In genomic region chr3:16596352-16597032, GRCh38 we compare ENCODE assay signal across 14 cellular contexts. TPM values are rescaled to one million over a fixed set of nuclear protein-coding genes. Genes with fewer than 3 reads are reported as not detected.
DNase-seq lines count a peak whose midpoint lies in the region; ATAC-seq, FAIRE-seq and TF ChIP-seq lines count a peak whose summit lies in the region.
"Had no signal": no experiment of that assay in that cellular context is flagged by ENCODE, and none has a peak within 500 bp of the region (broad histone marks: within the 10 kb centered on the region; RNA-seq: fewer than 3 reads in every experiment).

No MANE protein-coding gene starts in this region.

- peak overlapping the region; percentile 2 for H3K4me3 Mint-ChIP-seq in activated naive CD4-positive, alpha-beta T cell treated with anti-CD3 and anti-CD28 coated beads for 36 hours
- H3K4me3 Mint-ChIP-seq in stimulated activated effector memory CD8-positive, alpha-beta T cell treated with anti-CD3 and anti-CD28 coated beads, Interleukin-12 subunit alpha, Interleukin-12 subunit beta, amount 100 ng/mL, for 72 hours, result no peak overlapping the region
- H3K4me3 Mint-ChIP-seq: brain had no signal

- no peak overlapping the region for H3K4me3 ChIP-seq in pancreas

- TF ChIP-seq CTCF in pancreas (IDR thresholded peaks at IDR 0.05), result no peak

- 71 to 78% methylated on average over 5 of the region's 5 CpGs for WGBS in pancreas, 2 donors

- no peaks in the 10 kb centered on the region for H3K9me3 Mint-ChIP-seq in activated naive CD4-positive, alpha-beta T cell treated with anti-CD3 and anti-CD28 coated beads for 36 hours
- no peaks in the 10 kb centered on the region for H3K9me3 Mint-ChIP-seq in stimulated activated effector memory CD8-positive, alpha-beta T cell treated with anti-CD3 and anti-CD28 coated beads, Interleukin-12 subunit alpha, Interleukin-12 subunit beta, amount 100 ng/mL, for 72 hours
- H3K9me3 Mint-ChIP-seq: brain had no signal

- H3K4me1 Mint-ChIP-seq in activated naive CD4-positive, alpha-beta T cell treated with anti-CD3 and anti-CD28 coated beads for 36 hours (ENCODE audit: low read depth), result peaks cover 22% of the 10 kb centered on the region
- H3K4me1 Mint-ChIP-seq in stimulated activated effector memory CD8-positive, alpha-beta T cell treated with anti-CD3 and anti-CD28 coated beads, Interleukin-12 subunit alpha, Interleukin-12 subunit beta, amount 100 ng/mL, for 72 hours, result peaks cover 16% of the 10 kb centered on the region

- no peaks in the 10 kb centered on the region for H3K9me3 ChIP-seq in pancreas

- no peak overlapping the region for H3K27ac ChIP-seq in pancreas
- H3K27ac ChIP-seq: parathyroid adenoma had no signal

- H3K27me3 ChIP-seq in pancreas, result no peaks in the 10 kb centered on the region

- peak overlapping the region; percentile 19 for H3K27ac Mint-ChIP-seq in activated naive CD4-positive, alpha-beta T cell treated with anti-CD3 and anti-CD28 coated beads for 36 hours
- no peak overlapping the region for H3K27ac Mint-ChIP-seq in stimulated activated effector memory CD8-positive, alpha-beta T cell treated with anti-CD3 and anti-CD28 coated beads, Interleukin-12 subunit alpha, Interleukin-12 subunit beta, amount 100 ng/mL, for 72 hours
- H3K27ac Mint-ChIP-seq: brain had no signal

- ATAC-seq in GM21723 (IDR thresholded peaks at IDR 0.05; ENCODE audit: unreplicated experiment), result peak; percentile 72
- ATAC-seq in HG03442 (IDR thresholded peaks at IDR 0.05; ENCODE audit: unreplicated experiment), result peak; percentile 89
- ATAC-seq in stimulated activated effector memory CD8-positive, alpha-beta T cell treated with anti-CD3 and anti-CD28 coated beads, Interleukin-12 subunit alpha, Interleukin-12 subunit beta, amount 100 ng/mL, for 72 hours, result peak; percentile 99
- no peak for ATAC-seq in pancreas
- ATAC-seq: HepG2 had no signal

- intact Hi-C loops in activated naive CD4-positive, alpha-beta T cell treated with anti-CD3 and anti-CD28 coated beads for 36 hours (cut with micrococcal nuclease), result loop anchor here (1.0 to 10.0 kb wide), 7 partner anchors 246 to 1148 kb away; partner anchors contain the start of genes DPH3, OXNAD1 and TBC1D5
- intact Hi-C loops in pancreas (cut with DNase I), result no loop called here

- H3K36me3 ChIP-seq in pancreas, result no peaks in the 10 kb centered on the region

- H3K27me3 Mint-ChIP-seq in activated naive CD4-positive, alpha-beta T cell treated with anti-CD3 and anti-CD28 coated beads for 36 hours (ENCODE audit: low read depth), result no peaks in the 10 kb centered on the region
- H3K27me3 Mint-ChIP-seq: brain had no signal

- no peaks in the 10 kb centered on the region for H3K36me3 Mint-ChIP-seq in activated naive CD4-positive, alpha-beta T cell treated with anti-CD3 and anti-CD28 coated beads for 36 hours (ENCODE audit: low read depth)
- no peaks in the 10 kb centered on the region for H3K36me3 Mint-ChIP-seq in stimulated activated effector memory CD8-positive, alpha-beta T cell treated with anti-CD3 and anti-CD28 coated beads, Interleukin-12 subunit alpha, Interleukin-12 subunit beta, amount 100 ng/mL, for 72 hours
- H3K36me3 Mint-ChIP-seq: brain had no signal

- CTCF ChIA-PET in activated naive CD4-positive, alpha-beta T cell treated with anti-CD3 and anti-CD28 coated beads for 36 hours (lab: Charles Lee), result interaction anchor here (0.8 to 1.6 kb wide), 5 partner anchors 8 to 637 kb away, joined by 3 to 7 read pairs (median 3); no protein-coding TSS in a partner anchor

- no peak for FAIRE-seq in pancreas (lab: Jason Lieb, UNC)
- FAIRE-seq: HepG2 had no signal

- no peaks in the 10 kb centered on the region for H3K4me1 ChIP-seq in pancreas
- H3K4me1 ChIP-seq: parathyroid adenoma had no signal

- peak; percentile 66 for DNase-seq in activated naive CD4-positive, alpha-beta T cell treated with anti-CD3 and anti-CD28 coated beads for 36 hours
- no peak for DNase-seq in activated naive CD4-positive, alpha-beta T cell treated with anti-CD3 and anti-CD28 coated beads, Interleukin-2, amount 50 U/mL, for 16 hours
- peak in 1 of 2 donors; percentile 62 for DNase-seq in stimulated activated effector memory CD8-positive, alpha-beta T cell treated with anti-CD3 and anti-CD28 coated beads, Interleukin-12 subunit alpha, Interleukin-12 subunit beta, amount 100 ng/mL, for 72 hours (ENCODE audit: low spot score in 2 of 2)
- DNase-seq in iPS-NIHi11 (ENCODE audit: low spot score) (no peak), AML-193 (lab: John Stamatoyannopoulos, UW) (no peak), pancreas (no peak)
- DNase-seq: mesendoderm, NCI-H1105 treated with DMSO at 0.1 percent for 48 hours, NCI-H446 had no signal

RNA-seq across cellular contexts. Expression of gene DAZL, which starts 8.7 kb away (rescaled TPM):
- total RNA-seq in activated naive CD4-positive, alpha-beta T cell treated with anti-CD3 and anti-CD28 coated beads for 36 hours, result not detected
- total RNA-seq in pancreas, result not detected
- polyA plus RNA-seq in pancreas, result not detected
- total RNA-seq: HepG2 had no signal
- polyA plus RNA-seq: HepG2 had no signal

Comparison
In these comparisons a context has a peak if more than half of its experiments do, and no peak if none do; other contexts are left out.
1. ATAC-seq: peak in GM21723 (single experiment), HG03442 (single experiment) and stimulated activated effector memory CD8-positive, alpha-beta T cell treated with anti-CD3 and anti-CD28 coated beads, Interleukin-12 subunit alpha, Interleukin-12 subunit beta, amount 100 ng/mL, for 72 hours (single experiment); none in pancreas (0 of 4).